In the genomic region with DNA sequence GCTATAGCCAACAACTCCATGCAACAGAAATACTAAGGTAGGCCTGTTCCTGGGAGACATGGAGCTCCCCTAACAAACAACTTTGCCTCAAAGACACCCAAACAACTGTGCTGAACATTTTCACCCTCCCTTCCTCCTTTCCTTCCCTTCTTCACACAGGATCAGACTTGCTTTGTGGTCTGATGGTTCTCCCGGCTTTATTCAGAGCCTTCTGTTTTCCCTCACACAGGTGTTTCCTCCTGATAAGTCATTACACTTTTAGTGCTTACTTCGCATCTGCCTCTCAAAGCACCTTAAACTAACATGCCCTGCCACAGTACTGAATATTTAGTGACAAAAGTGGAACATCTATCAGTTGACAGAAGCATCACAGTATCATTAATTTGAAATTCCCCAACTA, we compare ENCODE assay signal across 1 cellular context.
TF ChIP-seq lines count a peak whose summit lies in the region.

No MANE protein-coding gene starts in this region.

TF ChIP-seq in endothelial cell of umbilical vein, 7 proteins besides CTCF, POLR2A, EP300 and RAD21 (continued from another document):
- TF ChIP-seq EZH2 (IDR thresholded peaks at IDR 0.05; ENCODE audit: borderline replicate concordance, low read depth, low read length, severe bottlenecking) (no peak), POLR2AphosphoS5 (IDR thresholded peaks at IDR 0.05; ENCODE audit: insufficient read depth, low read depth, low read length) (no peak), FOS (IDR thresholded peaks at IDR 0.05; ENCODE audit: borderline replicate concordance, insufficient read depth, low read length) (no peak)
- TF ChIP-seq, protein P1, sequence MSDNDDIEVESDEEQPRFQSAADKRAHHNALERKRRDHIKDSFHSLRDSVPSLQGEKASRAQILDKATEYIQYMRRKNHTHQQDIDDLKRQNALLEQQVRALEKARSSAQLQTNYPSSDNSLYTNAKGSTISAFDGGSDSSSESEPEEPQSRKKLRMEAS (IDR thresholded peaks at IDR 0.05; ENCODE audit: insufficient read depth, insufficient read length): no peak
